ENCODE assay signal across 34 cellular contexts in genomic region chr3:30805695-30806094, GRCh38.
"Had no signal": no experiment of that assay in that cellular context is flagged by ENCODE, and none has a peak within 500 bp of the region (broad histone marks: within the 10 kb centered on the region; RNA-seq: fewer than 3 reads in every experiment).

No MANE protein-coding gene starts in this region.

- H3K4me3 ChIP-seq: MG63 had no signal

- H3K36me3 ChIP-seq: MG63 had no signal

- H3K27me3 ChIP-seq: MG63 had no signal

- DNase-seq: Karpas-422, Kasumi-1, MG63, MM.1S, NCI-H1048, NCI-H1092, NCI-H1092 treated with DMSO at 0.1 percent for 48 hours, NCI-H1105, NCI-H1105 treated with DMSO at 0.1 percent for 48 hours, NCI-H1417, NCI-H1417 treated with DMSO at 0.1 percent for 48 hours, NCI-H1436, NCI-H1436 treated with DMSO at 0.1 percent for 48 hours, NCI-H146, NCI-H1694, NCI-H1694 treated with DMSO at 0.1 percent for 48 hours, NCI-H187, NCI-H187 treated with DMSO at 0.1 percent for 48 hours, NCI-H1930, NCI-H2029, NCI-H2029 treated with DMSO at 0.1 percent for 48 hours, NCI-H2081, NCI-H2081 treated with DMSO at 0.1 percent for 48 hours, NCI-H2107, NCI-H2171, NCI-H2171 treated with DMSO at 0.1 percent for 48 hours, NCI-H2227 treated with DMSO at 0.1 percent for 48 hours, NCI-H226, NCI-H345, NCI-H446, NCI-H446 treated with DMSO at 0.1 percent for 48 hours, NCI-H510A, NCI-H510A treated with DMSO at 0.1 percent for 48 hours, NCI-H524 had no signal

- H3K9me3 ChIP-seq: MG63 had no signal
